8 cellular contexts compared by ENCODE assay signal in genomic region chr2:171086352-171087290, GRCh38.
DNase-seq lines count a peak whose midpoint lies in the region; ATAC-seq and TF ChIP-seq lines count a peak whose summit lies in the region.

No MANE protein-coding gene starts in this region.

- H3K4me3 ChIP-seq in HFF-Myc (replicated peaks; ENCODE audit: low read depth, low read length) (no peak overlapping the region), SK-N-SH (ENCODE audit: low read depth in 2 of 2, low read length in 1 of 2) (no peak overlapping the region)

- H3F3A ChIP-seq in SK-N-SH (replicated peaks; ENCODE audit: insufficient read depth), result peaks cover 12% of the 10 kb centered on the region

- POLR2A ChIA-PET in SK-N-SH (lab: Yijun Ruan, JAX), result no interaction called here

- CTCF ChIA-PET in SK-N-SH (lab: Yijun Ruan, JAX), result interaction anchor here (0.7 to 3.1 kb wide), 33 partner anchors 9 to 751 kb away, joined by 3 to 31 read pairs (median 4); partner anchors contain the start of gene GORASP2

- ATAC-seq in HG02938 (IDR thresholded peaks at IDR 0.05; ENCODE audit: unreplicated experiment) (no peak), GM19463 (IDR thresholded peaks at IDR 0.05; ENCODE audit: unreplicated experiment) (no peak)

- TF ChIP-seq RAD21 in SK-N-SH (IDR thresholded peaks at IDR 0.05; ENCODE audit: low read length), result peak; percentile 46

- H3K9me3 ChIP-seq in SK-N-SH, result no peaks in the 10 kb centered on the region

- no peak overlapping the region for H3K9ac ChIP-seq in SK-N-SH

- peak overlapping the region; percentile 34; the same call in 1 of the 2 replicates for H2AFZ ChIP-seq in SK-N-SH (ENCODE audit: low read depth)

- H3K9me2 ChIP-seq in SK-N-SH, result no peaks in the 10 kb centered on the region

- H3K27ac ChIP-seq in SK-N-SH (ENCODE audit: low read depth in 2 of 2, low read length in 1 of 2), result no peak overlapping the region

- TF ChIP-seq EP300 in SK-N-SH (IDR thresholded peaks at IDR 0.05; ENCODE audit: borderline replicate concordance in 1 of 2, low read depth in 1 of 2, low read length in 1 of 2), result no peak

- peaks cover 84% of the 10 kb centered on the region for H3K79me2 ChIP-seq in SK-N-SH (ENCODE audit: insufficient read depth)

- peaks cover 0 to 5% of the 10 kb centered on the region in 2 experiments for H3K36me3 ChIP-seq in SK-N-SH (replicated peaks in 1 of 2; ENCODE audit: control insufficient read depth in 1 of 2, insufficient read depth in 2 of 2, low read length in 1 of 2)

- peaks cover 0 to 4% of the 10 kb centered on the region in 2 experiments; a peak in 1 of 4 replicates for H3K4me1 ChIP-seq in SK-N-SH (ENCODE audit: control insufficient read depth in 1 of 2, insufficient read depth in 2 of 2, low read depth in 1 of 2, low read length in 1 of 2)

- no peak overlapping the region for H3K4me2 ChIP-seq in SK-N-SH

- DNase-seq in CD1c-positive myeloid dendritic cell (ENCODE audit: extremely low spot score) (peak; percentile 20), HFF-Myc (ENCODE audit: extremely low read depth, low read depth) (peak; percentile 29), SK-N-SH (peak; percentile 46), astrocyte of the hippocampus (ENCODE audit: low read depth, low spot score) (peak; percentile 59), iPS-NIHi7 (ENCODE audit: extremely low spot score) (peak; percentile 53)
- DNase-seq in stimulated activated CD4-positive, alpha-beta T cell treated with anti-CD3 and anti-CD28 coated beads, Interleukin-2, amount 100 ng/mL, for 48 hours, result peak; percentile 29 to 42

- WGBS in SK-N-SH (ENCODE audit: low lambda C conversion rate), result 68% methylated on average over 13 of the region's 13 CpGs

- TF ChIP-seq CTCF in HFF-Myc (IDR thresholded peaks at IDR 0.05; ENCODE audit: low read depth, low read length, missing control alignments) (peak; percentile 70), SK-N-SH (IDR thresholded peaks at IDR 0.05) (peak; percentile 69)

- H4K20me1 ChIP-seq in SK-N-SH (ENCODE audit: insufficient read depth), result peaks cover 10% of the 10 kb centered on the region

- H3K27me3 ChIP-seq in SK-N-SH (ENCODE audit: insufficient read depth), result no peaks in the 10 kb centered on the region

TF ChIP-seq in SK-N-SH, 30 proteins besides CTCF, POLR2A, EP300 and RAD21:
- TF ChIP-seq PBX3 (IDR thresholded peaks at IDR 0.05) (no peak), SMC3 (IDR thresholded peaks at IDR 0.05; ENCODE audit: low read depth, low read length) (peak; percentile 35), GATA2 (CRISPR knock-in tag; IDR thresholded peaks at IDR 0.05) (peak; percentile 79)
- TF ChIP-seq, protein P1, sequence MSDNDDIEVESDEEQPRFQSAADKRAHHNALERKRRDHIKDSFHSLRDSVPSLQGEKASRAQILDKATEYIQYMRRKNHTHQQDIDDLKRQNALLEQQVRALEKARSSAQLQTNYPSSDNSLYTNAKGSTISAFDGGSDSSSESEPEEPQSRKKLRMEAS (IDR thresholded peaks at IDR 0.05; ENCODE audit: low read depth), result no peak
